Comparison of ENCODE assay signal across 24 cellular contexts in genomic region chr4:54400188-54400587, GRCh38.
DNase-seq lines count a peak whose midpoint lies in the region; FAIRE-seq and TF ChIP-seq lines count a peak whose summit lies in the region.
"Had no signal": no experiment of that assay in that cellular context is flagged by ENCODE, and none has a peak within 500 bp of the region (broad histone marks: within the 10 kb centered on the region; RNA-seq: fewer than 3 reads in every experiment).

No MANE protein-coding gene starts in this region.

- H3K79me2 ChIP-seq in hepatocyte (no peaks in the 10 kb centered on the region), smooth muscle cell (ENCODE audit: low read depth) (no peaks in the 10 kb centered on the region)
- H3K79me2 ChIP-seq: parathyroid adenoma had no signal

- no peaks in the 10 kb centered on the region for H4K20me1 ChIP-seq in hepatocyte (ENCODE audit: insufficient read depth, poor library complexity, severe bottlenecking)
- H4K20me1 ChIP-seq in smooth muscle cell (ENCODE audit: low read depth): no peaks in the 10 kb centered on the region

- H3F3A ChIP-seq in smooth muscle cell (ENCODE audit: low read depth): no peaks in the 10 kb centered on the region

- DNase-seq in SK-MEL-5 (ENCODE audit: low read depth, low spot score) (peak; percentile 26), caudate nucleus (lab: John Stamatoyannopoulos, UW) (peak in 8 of 61 donors; percentile 1 to 24 (median 6)), hepatocyte (ENCODE audit: low spot score) (peak; percentile 6), smooth muscle cell (lab: John Stamatoyannopoulos, UW; ENCODE audit: unreplicated experiment) (no peak), SIG-M5 treated with dmso at 0.1 percent for 504 hours (lab: John Stamatoyannopoulos, UW; ENCODE audit: unreplicated experiment) (no peak), frontal cortex (ENCODE audit: low spot score in 2 of 2) (no peak)
- no peak for DNase-seq in stimulated activated CD4-positive, alpha-beta T cell treated with anti-CD3 and anti-CD28 coated beads, Interleukin-4, amount 100 ng/mL, for 4 hours
- DNase-seq: activated CD4-positive, alpha-beta T cell treated with anti-CD3 and anti-CD28 coated beads, Interleukin-2, amount 10 ng/mL, durations not matched to agents 7 days and 5 days; activated naive CD4-positive, alpha-beta T cell treated with anti-CD3 and anti-CD28 coated beads, Interleukin-2, amount 10 ng/mL, durations not matched to agents 7 days and 5 days; activated T-cell treated with anti-CD3 and anti-CD28 coated beads, Interleukin-2, amount 50 U/mL, for 48 hours; kidney; NCI-H1092; NCI-H1694 treated with DMSO at 0.1 percent for 48 hours; NCI-H526; right cardiac atrium; SHP77; spleen had no signal

- WGBS in hepatocyte (ENCODE audit: low lambda C conversion rate, missing lambda C conversion rate): 71% methylated on average over 1 of the region's 1 CpG
- WGBS in smooth muscle cell (ENCODE audit: low lambda C conversion rate): 89% methylated on average over 1 of the region's 1 CpG

- H3K4me3 ChIP-seq in hepatocyte: no peak overlapping the region
- no peak overlapping the region for H3K4me3 ChIP-seq in smooth muscle cell
- H3K4me3 ChIP-seq: cardiac muscle cell, GM12878, GM23338, spleen, upper lobe of left lung had no signal

- no peak for FAIRE-seq in frontal cortex (lab: Jason Lieb, UNC)
- FAIRE-seq: endometrium, GM12878, kidney had no signal

- peak overlapping the region; percentile 86 for H3K27ac ChIP-seq in caudate nucleus (ENCODE audit: low read depth, low read length)
- H3K27ac ChIP-seq in hepatocyte: no peak overlapping the region
- H3K27ac ChIP-seq in smooth muscle cell (ENCODE audit: low read depth): peak overlapping the region; percentile 61
- H3K27ac ChIP-seq: C4-2B, cardiac muscle cell, parathyroid adenoma, spleen, upper lobe of left lung had no signal

- TF ChIP-seq CTCF in hepatocyte (IDR thresholded peaks at IDR 0.05; ENCODE audit: poor library complexity) (no peak), smooth muscle cell (IDR thresholded peaks at IDR 0.05; ENCODE audit: borderline replicate concordance, insufficient read depth, poor library complexity, severe bottlenecking) (no peak)

- H3K36me3 ChIP-seq in hepatocyte (replicated peaks; ENCODE audit: insufficient read depth, low read depth) (no peaks in the 10 kb centered on the region), smooth muscle cell (ENCODE audit: low read depth) (no peaks in the 10 kb centered on the region)
- H3K36me3 ChIP-seq: cardiac muscle cell, spleen, upper lobe of left lung had no signal

- H3K9me3 ChIP-seq in hepatocyte (ENCODE audit: low read depth) (no peaks in the 10 kb centered on the region), smooth muscle cell (replicated peaks; ENCODE audit: low read depth) (no peaks in the 10 kb centered on the region)
- H3K9me3 ChIP-seq: spleen, upper lobe of left lung had no signal

- in situ Hi-C loops in SK-MEL-5 (cut with HindIII; ENCODE audit: low pct_unique_long_range_greater_than_20kb, low sequenced_read_pairs): no loop called here

- H3K27me3 ChIP-seq in hepatocyte (no peaks in the 10 kb centered on the region), smooth muscle cell (ENCODE audit: low read depth) (no peaks in the 10 kb centered on the region)
- H3K27me3 ChIP-seq: cardiac muscle cell, spleen, upper lobe of left lung had no signal

- H3K4me1 ChIP-seq in hepatocyte (ENCODE audit: insufficient read depth): peaks cover 5% of the 10 kb centered on the region
- H3K4me1 ChIP-seq in smooth muscle cell (ENCODE audit: low read depth): peaks cover 4% of the 10 kb centered on the region
- H3K4me1 ChIP-seq: parathyroid adenoma, upper lobe of left lung had no signal

- H3K4me2 ChIP-seq in hepatocyte (no peak overlapping the region), smooth muscle cell (no peak overlapping the region)
- H3K4me2 ChIP-seq: GM23338 had no signal

- H2AFZ ChIP-seq in hepatocyte: no peak overlapping the region
- H2AFZ ChIP-seq in smooth muscle cell (ENCODE audit: low read depth): peak overlapping the region; percentile 83
- H2AFZ ChIP-seq: GM23338, parathyroid adenoma had no signal

- no peak overlapping the region for H3K9ac ChIP-seq in smooth muscle cell (ENCODE audit: low read depth)
- H3K9ac ChIP-seq: parathyroid adenoma had no signal

- H3K9me2 ChIP-seq in hepatocyte (replicated peaks; ENCODE audit: insufficient read depth): no peaks in the 10 kb centered on the region

Comparison
In these comparisons a context has a peak if more than half of its experiments do, and no peak if none do; other contexts are left out.
1. DNase-seq: peak in SK-MEL-5 (single experiment) and hepatocyte (single experiment); none in smooth muscle cell (single experiment), stimulated activated CD4-positive, alpha-beta T cell treated with anti-CD3 and anti-CD28 coated beads, Interleukin-4, amount 100 ng/mL, for 4 hours (0 of 2), SIG-M5 treated with dmso at 0.1 percent for 504 hours (single experiment) and frontal cortex (0 of 2).